ENCODE assay signal across 1 cellular context in the genomic region with DNA sequence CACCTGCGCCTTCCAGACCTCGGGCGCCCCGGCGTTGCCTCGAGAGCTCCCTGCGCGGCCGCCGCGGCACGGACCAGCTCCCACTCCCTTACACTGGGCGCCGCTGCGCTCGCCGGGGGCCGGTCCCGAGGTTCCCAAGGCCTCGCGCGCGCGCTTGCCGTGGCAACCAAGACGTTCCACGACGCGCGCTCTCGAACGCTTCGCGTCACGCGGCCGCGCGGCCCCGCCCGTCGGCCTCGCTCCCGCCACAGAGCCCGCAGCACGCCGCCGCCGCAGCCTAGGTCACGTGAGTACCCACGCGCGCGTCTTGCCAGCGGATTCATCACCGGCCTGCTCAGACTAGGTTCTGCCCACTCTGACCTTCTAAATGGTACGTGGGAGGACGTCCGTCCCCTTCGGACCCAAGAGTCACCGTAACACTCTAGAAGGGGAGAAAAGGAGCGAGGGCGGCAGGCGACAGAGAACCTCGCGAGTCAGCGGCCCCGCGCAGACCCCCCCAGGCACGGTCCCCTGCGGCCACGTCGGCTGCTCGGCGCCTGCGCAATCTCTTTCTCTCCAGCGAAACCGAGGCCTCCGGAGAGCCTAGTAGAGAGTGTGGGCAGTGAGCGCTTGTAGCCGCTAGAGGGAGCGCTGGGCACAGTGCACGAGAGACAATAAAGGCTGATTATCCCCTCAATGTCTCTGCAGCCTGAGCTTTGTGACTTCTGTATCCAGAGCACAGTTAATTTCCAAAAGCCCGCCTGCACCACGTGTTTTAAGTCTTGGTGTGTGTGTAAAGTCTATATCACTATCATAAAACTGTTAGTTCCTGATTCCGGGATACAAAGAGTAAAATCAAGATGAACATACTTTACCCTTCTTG.
TF ChIP-seq lines count a peak whose summit lies in the region.

A gene with protein sequence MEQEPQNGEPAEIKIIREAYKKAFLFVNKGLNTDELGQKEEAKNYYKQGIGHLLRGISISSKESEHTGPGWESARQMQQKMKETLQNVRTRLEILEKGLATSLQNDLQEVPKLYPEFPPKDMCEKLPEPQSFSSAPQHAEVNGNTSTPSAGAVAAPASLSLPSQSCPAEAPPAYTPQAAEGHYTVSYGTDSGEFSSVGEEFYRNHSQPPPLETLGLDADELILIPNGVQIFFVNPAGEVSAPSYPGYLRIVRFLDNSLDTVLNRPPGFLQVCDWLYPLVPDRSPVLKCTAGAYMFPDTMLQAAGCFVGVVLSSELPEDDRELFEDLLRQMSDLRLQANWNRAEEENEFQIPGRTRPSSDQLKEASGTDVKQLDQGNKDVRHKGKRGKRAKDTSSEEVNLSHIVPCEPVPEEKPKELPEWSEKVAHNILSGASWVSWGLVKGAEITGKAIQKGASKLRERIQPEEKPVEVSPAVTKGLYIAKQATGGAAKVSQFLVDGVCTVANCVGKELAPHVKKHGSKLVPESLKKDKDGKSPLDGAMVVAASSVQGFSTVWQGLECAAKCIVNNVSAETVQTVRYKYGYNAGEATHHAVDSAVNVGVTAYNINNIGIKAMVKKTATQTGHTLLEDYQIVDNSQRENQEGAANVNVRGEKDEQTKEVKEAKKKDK (minus strand): TSS at position 173 of the 862 bp plus-strand sequence. CDS start 10,564 bp downstream, outside the sequence.

TF ChIP-seq in K562, 482 proteins besides CTCF, POLR2A, EP300 and RAD21 (continued from another document and continues in another):
- TF ChIP-seq, protein P1, sequence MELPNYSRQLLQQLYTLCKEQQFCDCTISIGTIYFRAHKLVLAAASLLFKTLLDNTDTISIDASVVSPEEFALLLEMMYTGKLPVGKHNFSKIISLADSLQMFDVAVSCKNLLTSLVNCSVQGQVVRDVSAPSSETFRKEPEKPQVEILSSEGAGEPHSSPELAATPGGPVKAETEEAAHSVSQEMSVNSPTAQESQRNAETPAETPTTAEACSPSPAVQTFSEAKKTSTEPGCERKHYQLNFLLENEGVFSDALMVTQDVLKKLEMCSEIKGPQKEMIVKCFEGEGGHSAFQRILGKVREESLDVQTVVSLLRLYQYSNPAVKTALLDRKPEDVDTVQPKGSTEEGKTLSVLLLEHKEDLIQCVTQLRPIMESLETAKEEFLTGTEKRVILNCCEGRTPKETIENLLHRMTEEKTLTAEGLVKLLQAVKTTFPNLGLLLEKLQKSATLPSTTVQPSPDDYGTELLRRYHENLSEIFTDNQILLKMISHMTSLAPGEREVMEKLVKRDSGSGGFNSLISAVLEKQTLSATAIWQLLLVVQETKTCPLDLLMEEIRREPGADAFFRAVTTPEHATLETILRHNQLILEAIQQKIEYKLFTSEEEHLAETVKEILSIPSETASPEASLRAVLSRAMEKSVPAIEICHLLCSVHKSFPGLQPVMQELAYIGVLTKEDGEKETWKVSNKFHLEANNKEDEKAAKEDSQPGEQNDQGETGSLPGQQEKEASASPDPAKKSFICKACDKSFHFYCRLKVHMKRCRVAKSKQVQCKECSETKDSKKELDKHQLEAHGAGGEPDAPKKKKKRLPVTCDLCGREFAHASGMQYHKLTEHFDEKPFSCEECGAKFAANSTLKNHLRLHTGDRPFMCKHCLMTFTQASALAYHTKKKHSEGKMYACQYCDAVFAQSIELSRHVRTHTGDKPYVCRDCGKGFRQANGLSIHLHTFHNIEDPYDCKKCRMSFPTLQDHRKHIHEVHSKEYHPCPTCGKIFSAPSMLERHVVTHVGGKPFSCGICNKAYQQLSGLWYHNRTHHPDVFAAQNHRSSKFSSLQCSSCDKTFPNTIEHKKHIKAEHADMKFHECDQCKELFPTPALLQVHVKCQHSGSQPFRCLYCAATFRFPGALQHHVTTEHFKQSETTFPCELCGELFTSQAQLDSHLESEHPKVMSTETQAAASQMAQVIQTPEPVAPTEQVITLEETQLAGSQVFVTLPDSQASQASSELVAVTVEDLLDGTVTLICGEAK (IDR thresholded peaks at IDR 0.05): no peak
- TF ChIP-seq, protein P1 (CRISPR knock-in tag; IDR thresholded peaks at IDR 0.05): no peak
- TF ChIP-seq KDM2B (CRISPR knock-in tag; IDR thresholded peaks at IDR 0.05) (no peak), RBM22 (IDR thresholded peaks at IDR 0.05; ENCODE audit: low read depth, low read length, poor library complexity, severe bottlenecking) (no peak), NELFE (IDR thresholded peaks at IDR 0.05; ENCODE audit: insufficient read depth, insufficient read length) (no peak), HCFC1 (IDR thresholded peaks at IDR 0.05; ENCODE audit: low read depth, low read length) (no peak), PTRF (tag; IDR thresholded peaks at IDR 0.05) (no peak), HMGN3 (IDR thresholded peaks at IDR 0.05; ENCODE audit: borderline replicate concordance, extremely low read depth, insufficient read length, low read depth, low read length) (peak; percentile 23), ZNF695 (CRISPR knock-in tag; IDR thresholded peaks at IDR 0.05) (no peak), SP2 (IDR thresholded peaks at IDR 0.05; ENCODE audit: extremely low read depth, low read depth, low read length, poor library complexity, severe bottlenecking) (no peak), IRF2 (CRISPR knock-in tag; IDR thresholded peaks at IDR 0.05) (no peak), SAP30 (IDR thresholded peaks at IDR 0.05; ENCODE audit: borderline replicate concordance, insufficient read depth, low read depth, low read length, poor library complexity, severe bottlenecking) (no peak), ZBTB1 (CRISPR knock-in tag; IDR thresholded peaks at IDR 0.05; ENCODE audit: borderline replicate concordance, low read depth) (peak; percentile 89), JUN (IDR thresholded peaks at IDR 0.05; ENCODE audit: borderline replicate concordance, low read depth, low read length) (no peak), JUN (CRISPR knock-in tag; IDR thresholded peaks at IDR 0.05; ENCODE audit: borderline replicate concordance) (0 out of 2 replicates have a peak, but pooled peaks have one; percentile 36), DNMT1 (IDR thresholded peaks at IDR 0.05) (no peak), SNIP1 (IDR thresholded peaks at IDR 0.05; ENCODE audit: low read depth) (no peak), TARDBP (IDR thresholded peaks at IDR 0.05) (peak; percentile 95), TCF7L2 (IDR thresholded peaks at IDR 0.05; ENCODE audit: low read depth, low read length) (no peak), ZNF232 (CRISPR knock-in tag; IDR thresholded peaks at IDR 0.05) (no peak), EGR1 (conservative IDR thresholded peaks at IDR 0.05) (no peak), MBD2 (IDR thresholded peaks at IDR 0.05; ENCODE audit: borderline replicate concordance, low read depth) (no peak), SPI1 (IDR thresholded peaks at IDR 0.05; ENCODE audit: borderline replicate concordance, low read depth, low read length) (no peak), NBN (IDR thresholded peaks at IDR 0.05; ENCODE audit: low read depth) (no peak)
- TF ChIP-seq, protein P2, sequence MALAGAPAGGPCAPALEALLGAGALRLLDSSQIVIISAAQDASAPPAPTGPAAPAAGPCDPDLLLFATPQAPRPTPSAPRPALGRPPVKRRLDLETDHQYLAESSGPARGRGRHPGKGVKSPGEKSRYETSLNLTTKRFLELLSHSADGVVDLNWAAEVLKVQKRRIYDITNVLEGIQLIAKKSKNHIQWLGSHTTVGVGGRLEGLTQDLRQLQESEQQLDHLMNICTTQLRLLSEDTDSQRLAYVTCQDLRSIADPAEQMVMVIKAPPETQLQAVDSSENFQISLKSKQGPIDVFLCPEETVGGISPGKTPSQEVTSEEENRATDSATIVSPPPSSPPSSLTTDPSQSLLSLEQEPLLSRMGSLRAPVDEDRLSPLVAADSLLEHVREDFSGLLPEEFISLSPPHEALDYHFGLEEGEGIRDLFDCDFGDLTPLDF (CRISPR knock-in tag; IDR thresholded peaks at IDR 0.05): no peak
- TF ChIP-seq, protein P3, sequence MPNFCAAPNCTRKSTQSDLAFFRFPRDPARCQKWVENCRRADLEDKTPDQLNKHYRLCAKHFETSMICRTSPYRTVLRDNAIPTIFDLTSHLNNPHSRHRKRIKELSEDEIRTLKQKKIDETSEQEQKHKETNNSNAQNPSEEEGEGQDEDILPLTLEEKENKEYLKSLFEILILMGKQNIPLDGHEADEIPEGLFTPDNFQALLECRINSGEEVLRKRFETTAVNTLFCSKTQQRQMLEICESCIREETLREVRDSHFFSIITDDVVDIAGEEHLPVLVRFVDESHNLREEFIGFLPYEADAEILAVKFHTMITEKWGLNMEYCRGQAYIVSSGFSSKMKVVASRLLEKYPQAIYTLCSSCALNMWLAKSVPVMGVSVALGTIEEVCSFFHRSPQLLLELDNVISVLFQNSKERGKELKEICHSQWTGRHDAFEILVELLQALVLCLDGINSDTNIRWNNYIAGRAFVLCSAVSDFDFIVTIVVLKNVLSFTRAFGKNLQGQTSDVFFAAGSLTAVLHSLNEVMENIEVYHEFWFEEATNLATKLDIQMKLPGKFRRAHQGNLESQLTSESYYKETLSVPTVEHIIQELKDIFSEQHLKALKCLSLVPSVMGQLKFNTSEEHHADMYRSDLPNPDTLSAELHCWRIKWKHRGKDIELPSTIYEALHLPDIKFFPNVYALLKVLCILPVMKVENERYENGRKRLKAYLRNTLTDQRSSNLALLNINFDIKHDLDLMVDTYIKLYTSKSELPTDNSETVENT (CRISPR knock-in tag; IDR thresholded peaks at IDR 0.05): no peak
- TF ChIP-seq, protein P4, sequence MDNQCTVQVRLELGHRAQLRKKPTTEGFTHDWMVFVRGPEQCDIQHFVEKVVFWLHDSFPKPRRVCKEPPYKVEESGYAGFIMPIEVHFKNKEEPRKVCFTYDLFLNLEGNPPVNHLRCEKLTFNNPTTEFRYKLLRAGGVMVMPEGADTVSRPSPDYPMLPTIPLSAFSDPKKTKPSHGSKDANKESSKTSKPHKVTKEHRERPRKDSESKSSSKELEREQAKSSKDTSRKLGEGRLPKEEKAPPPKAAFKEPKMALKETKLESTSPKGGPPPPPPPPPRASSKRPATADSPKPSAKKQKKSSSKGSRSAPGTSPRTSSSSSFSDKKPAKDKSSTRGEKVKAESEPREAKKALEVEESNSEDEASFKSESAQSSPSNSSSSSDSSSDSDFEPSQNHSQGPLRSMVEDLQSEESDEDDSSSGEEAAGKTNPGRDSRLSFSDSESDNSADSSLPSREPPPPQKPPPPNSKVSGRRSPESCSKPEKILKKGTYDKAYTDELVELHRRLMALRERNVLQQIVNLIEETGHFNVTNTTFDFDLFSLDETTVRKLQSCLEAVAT (IDR thresholded peaks at IDR 0.05): no peak
- TF ChIP-seq, protein P5, sequence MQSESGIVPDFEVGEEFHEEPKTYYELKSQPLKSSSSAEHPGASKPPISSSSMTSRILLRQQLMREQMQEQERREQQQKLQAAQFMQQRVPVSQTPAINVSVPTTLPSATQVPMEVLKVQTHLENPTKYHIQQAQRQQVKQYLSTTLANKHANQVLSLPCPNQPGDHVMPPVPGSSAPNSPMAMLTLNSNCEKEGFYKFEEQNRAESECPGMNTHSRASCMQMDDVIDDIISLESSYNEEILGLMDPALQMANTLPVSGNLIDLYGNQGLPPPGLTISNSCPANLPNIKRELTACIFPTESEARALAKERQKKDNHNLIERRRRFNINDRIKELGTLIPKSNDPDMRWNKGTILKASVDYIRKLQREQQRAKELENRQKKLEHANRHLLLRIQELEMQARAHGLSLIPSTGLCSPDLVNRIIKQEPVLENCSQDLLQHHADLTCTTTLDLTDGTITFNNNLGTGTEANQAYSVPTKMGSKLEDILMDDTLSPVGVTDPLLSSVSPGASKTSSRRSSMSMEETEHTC (IDR thresholded peaks at IDR 0.05): peak; percentile 62; the same call in 1 of the 2 replicates
- TF ChIP-seq, protein P6, sequence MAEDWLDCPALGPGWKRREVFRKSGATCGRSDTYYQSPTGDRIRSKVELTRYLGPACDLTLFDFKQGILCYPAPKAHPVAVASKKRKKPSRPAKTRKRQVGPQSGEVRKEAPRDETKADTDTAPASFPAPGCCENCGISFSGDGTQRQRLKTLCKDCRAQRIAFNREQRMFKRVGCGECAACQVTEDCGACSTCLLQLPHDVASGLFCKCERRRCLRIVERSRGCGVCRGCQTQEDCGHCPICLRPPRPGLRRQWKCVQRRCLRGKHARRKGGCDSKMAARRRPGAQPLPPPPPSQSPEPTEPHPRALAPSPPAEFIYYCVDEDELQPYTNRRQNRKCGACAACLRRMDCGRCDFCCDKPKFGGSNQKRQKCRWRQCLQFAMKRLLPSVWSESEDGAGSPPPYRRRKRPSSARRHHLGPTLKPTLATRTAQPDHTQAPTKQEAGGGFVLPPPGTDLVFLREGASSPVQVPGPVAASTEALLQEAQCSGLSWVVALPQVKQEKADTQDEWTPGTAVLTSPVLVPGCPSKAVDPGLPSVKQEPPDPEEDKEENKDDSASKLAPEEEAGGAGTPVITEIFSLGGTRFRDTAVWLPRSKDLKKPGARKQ (CRISPR knock-in tag; IDR thresholded peaks at IDR 0.05): no peak
- TF ChIP-seq, protein P7, sequence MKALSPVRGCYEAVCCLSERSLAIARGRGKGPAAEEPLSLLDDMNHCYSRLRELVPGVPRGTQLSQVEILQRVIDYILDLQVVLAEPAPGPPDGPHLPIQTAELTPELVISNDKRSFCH (CRISPR knock-in tag; IDR thresholded peaks at IDR 0.05): no peak
- TF ChIP-seq, protein P7 (tag; IDR thresholded peaks at IDR 0.05): peak; percentile 35; the same call in 1 of the 2 replicates
